11 cellular contexts compared by ENCODE assay signal in genomic region chr4:143404555-143404954, GRCh38.
DNase-seq lines count a peak whose midpoint lies in the region; ATAC-seq and TF ChIP-seq lines count a peak whose summit lies in the region.
"Had no signal": no experiment of that assay in that cellular context is flagged by ENCODE, and none has a peak within 500 bp of the region (broad histone marks: within the 10 kb centered on the region; RNA-seq: fewer than 3 reads in every experiment).

No MANE protein-coding gene starts in this region.

- CTCF ChIA-PET in activated CD8-positive, alpha-beta T cell treated with anti-CD3 and anti-CD28 coated beads for 36 hours (lab: Charles Lee) = interaction anchor here (1.1 kb wide), 1 partner anchor 63 kb away, joined by 3 read pairs; no protein-coding TSS in a partner anchor

- no peak for TF ChIP-seq POLR2A in GM18505 (IDR thresholded peaks at IDR 0.05; ENCODE audit: borderline replicate concordance, extremely low read depth, insufficient read depth, insufficient read length)

- POLR2A ChIA-PET in activated CD8-positive, alpha-beta T cell treated with anti-CD3 and anti-CD28 coated beads for 36 hours (lab: Charles Lee) = no interaction called here

- H3K27ac Mint-ChIP-seq in type B pancreatic cell = no peak overlapping the region
- H3K27ac Mint-ChIP-seq in activated CD8-positive, alpha-beta T cell treated with anti-CD3 and anti-CD28 coated beads for 36 hours = no peak overlapping the region
- H3K27ac Mint-ChIP-seq: nephron had no signal

- no peaks in the 10 kb centered on the region for H3K9me3 Mint-ChIP-seq in type B pancreatic cell
- H3K9me3 Mint-ChIP-seq in activated CD8-positive, alpha-beta T cell treated with anti-CD3 and anti-CD28 coated beads for 36 hours = no peaks in the 10 kb centered on the region
- H3K9me3 Mint-ChIP-seq: nephron had no signal

- peaks cover 3% of the 10 kb centered on the region for H3K36me3 Mint-ChIP-seq in type B pancreatic cell
- H3K36me3 Mint-ChIP-seq in activated CD8-positive, alpha-beta T cell treated with anti-CD3 and anti-CD28 coated beads for 36 hours (ENCODE audit: low read depth) = no peaks in the 10 kb centered on the region

- peaks cover 9% of the 10 kb centered on the region for H3K4me1 Mint-ChIP-seq in type B pancreatic cell (ENCODE audit: unreplicated experiment)
- peaks cover 18% of the 10 kb centered on the region for H3K4me1 Mint-ChIP-seq in activated CD8-positive, alpha-beta T cell treated with anti-CD3 and anti-CD28 coated beads for 36 hours (ENCODE audit: low read depth)

- H3K4me3 Mint-ChIP-seq in type B pancreatic cell = no peak overlapping the region
- H3K4me3 Mint-ChIP-seq in activated CD8-positive, alpha-beta T cell treated with anti-CD3 and anti-CD28 coated beads for 36 hours = no peak overlapping the region
- H3K4me3 Mint-ChIP-seq: nephron had no signal

- no peak for TF ChIP-seq CTCF in type B pancreatic cell (conservative IDR thresholded peaks at IDR 0.05)
- no peak for TF ChIP-seq CTCF in activated CD8-positive, alpha-beta T cell treated with anti-CD3 and anti-CD28 coated beads for 36 hours (IDR thresholded peaks at IDR 0.05)

- intact Hi-C loops in Right ventricle myocardium superior (cut with DNase I) = no loop called here
- intact Hi-C loops in activated CD8-positive, alpha-beta T cell treated with anti-CD3 and anti-CD28 coated beads for 36 hours (cut with micrococcal nuclease) = loop anchor here (10.0 kb wide), 1 partner anchor 90 kb away; no protein-coding TSS in a partner anchor

- DNase-seq in foreskin melanocyte = peak; percentile 60
- DNase-seq in type B pancreatic cell (ENCODE audit: extremely low spot score, unreplicated experiment) = no peak
- no peak for DNase-seq in Right ventricle myocardium superior
- DNase-seq in activated CD8-positive, alpha-beta T cell treated with anti-CD3 and anti-CD28 coated beads for 36 hours = no peak
- DNase-seq in NCI-H146 treated with DMSO at 0.1 percent for 48 hours (lab: John Stamatoyannopoulos, UW; ENCODE audit: unreplicated experiment) = no peak
- DNase-seq: COR-L47, NCI-H2171 had no signal

- no peaks in the 10 kb centered on the region for H3K27me3 Mint-ChIP-seq in type B pancreatic cell
- H3K27me3 Mint-ChIP-seq in activated CD8-positive, alpha-beta T cell treated with anti-CD3 and anti-CD28 coated beads for 36 hours = peaks cover 5% of the 10 kb centered on the region

- peak; percentile 96 for ATAC-seq in GM18505 (IDR thresholded peaks at IDR 0.05; ENCODE audit: unreplicated experiment)
- ATAC-seq in GM21515 (IDR thresholded peaks at IDR 0.05; ENCODE audit: unreplicated experiment) = peak; percentile 97
- ATAC-seq in HG03175 (IDR thresholded peaks at IDR 0.05; ENCODE audit: unreplicated experiment) = peak; percentile 94
- no peak for ATAC-seq in Right ventricle myocardium superior (ENCODE audit: poor library complexity)
- no peak for ATAC-seq in activated CD8-positive, alpha-beta T cell treated with anti-CD3 and anti-CD28 coated beads for 36 hours

Comparison
In these comparisons a context has a peak if more than half of its experiments do, and no peak if none do; other contexts are left out.
1. ATAC-seq: peak in GM18505 (single experiment), GM21515 (single experiment) and HG03175 (single experiment); none in Right ventricle myocardium superior (single experiment) and activated CD8-positive, alpha-beta T cell treated with anti-CD3 and anti-CD28 coated beads for 36 hours (single experiment).